In genomic region chr6:138996524-138996923, GRCh38 we compare ENCODE assay signal across 22 cellular contexts. TPM values are rescaled to one million over a fixed set of nuclear protein-coding genes. Genes with fewer than 3 reads are reported as not detected.
DNase-seq lines count a peak whose midpoint lies in the region; ATAC-seq and TF ChIP-seq lines count a peak whose summit lies in the region.
"Had no signal": no experiment of that assay in that cellular context is flagged by ENCODE, and none has a peak within 500 bp of the region (broad histone marks: within the 10 kb centered on the region; RNA-seq: fewer than 3 reads in every experiment).

No MANE protein-coding gene starts in this region.

- no peak overlapping the region for H3K4me3 Mint-ChIP-seq in endothelial cell (ENCODE audit: unreplicated experiment)
- H3K4me3 Mint-ChIP-seq: CD4-positive, alpha-beta memory T cell; GM23338; H9 had no signal

- peaks cover 5% of the 10 kb centered on the region for H3K27me3 Mint-ChIP-seq in endothelial cell (ENCODE audit: unreplicated experiment)
- H3K27me3 Mint-ChIP-seq: CD4-positive, alpha-beta memory T cell had no signal

- intact Hi-C loops in HCT116 (cut with micrococcal nuclease): no loop called here
- intact Hi-C loops in transverse colon (cut with DNase I; ENCODE audit: low total_unique reads): no loop called here

- H3K9me3 ChIP-seq in HCT116 (ENCODE audit: control insufficient read depth in 1 of 2, insufficient read depth in 1 of 2, low read depth in 1 of 2, low read length in 2 of 2) (no peaks in the 10 kb centered on the region), transverse colon (no peaks in the 10 kb centered on the region)
- H3K9me3 ChIP-seq: A549, Caco-2, Peyer's patch had no signal

- 83 to 84% methylated on average over 3 of the region's 3 CpGs for WGBS in transverse colon (ENCODE audit: low coverage in 1 of 2), 2 donors

- no peaks in the 10 kb centered on the region for H3K36me3 ChIP-seq in HCT116 (ENCODE audit: control insufficient read depth in 1 of 2, insufficient read depth in 2 of 2, low read length in 2 of 2)
- no peaks in the 10 kb centered on the region for H3K36me3 ChIP-seq in transverse colon
- H3K36me3 ChIP-seq: Peyer's patch had no signal

- H3K27ac Mint-ChIP-seq in endothelial cell (ENCODE audit: unreplicated experiment): no peak overlapping the region
- H3K27ac Mint-ChIP-seq: CD4-positive, alpha-beta memory T cell; GM23338 had no signal

- BruUV-seq in HCT116 (replicated peaks; lab: Mats Ljungman, UMichigan): no TSS peak

- no peak overlapping the region for H3K4me2 ChIP-seq in HCT116 (ENCODE audit: low read length)
- H3K4me2 ChIP-seq: A549, GM23338 had no signal

- H3K27me3 ChIP-seq in HCT116 (ENCODE audit: insufficient read depth, low read length) (no peaks in the 10 kb centered on the region), transverse colon (no peaks in the 10 kb centered on the region)
- H3K27me3 ChIP-seq: Peyer's patch had no signal

- no peak for TF ChIP-seq CTCF in 22Rv1 (IDR thresholded peaks at IDR 0.05)
- no peak for TF ChIP-seq CTCF in HCT116 (IDR thresholded peaks at IDR 0.05 in 2 of 3, conservative IDR thresholded peaks at IDR 0.05 in 1 of 3; ENCODE audit: borderline replicate concordance in 1 of 3, insufficient read depth in 1 of 3, low read depth in 2 of 3, low read length in 2 of 3)
- TF ChIP-seq CTCF in choroid plexus epithelial cell (conservative IDR thresholded peaks at IDR 0.05; ENCODE audit: low read depth, low read length): no peak
- no peak for TF ChIP-seq CTCF in GM10266 (IDR thresholded peaks at IDR 0.05; ENCODE audit: control insufficient read depth, insufficient read depth, low read depth, missing control alignments)
- no peak for TF ChIP-seq CTCF in endothelial cell (IDR thresholded peaks at IDR 0.05; ENCODE audit: unreplicated experiment)
- TF ChIP-seq CTCF in transverse colon (IDR thresholded peaks at IDR 0.05): no peak

- DNase-seq in HCT116 (ENCODE audit: low read depth, low spot score) (no peak), choroid plexus epithelial cell (ENCODE audit: low read depth) (peak; percentile 62), left lobe of liver (ENCODE audit: low spot score) (peak; percentile 75), GM10266 (ENCODE audit: extremely low spot score) (no peak), endothelial cell (ENCODE audit: low spot score) (no peak), anterior cingulate cortex (lab: John Stamatoyannopoulos, UW) (no peak), transverse colon (no peak)
- DNase-seq: C1 segment of cervical spinal cord; Caco-2; CD4-positive, alpha-beta memory T cell; H9; NCI-H1092; NCI-H1417 treated with DMSO at 0.1 percent for 48 hours; NCI-H187 treated with DMSO at 0.1 percent for 48 hours; NCI-H526; OCI-M1; Peyer's patch; SHP77 treated with DMSO at 0.1 percent for 48 hours had no signal

- H3K27ac ChIP-seq in 22Rv1 (0 out of 2 replicates have a peak overlapping the region, but pooled peaks have one; percentile 15), HCT116 (ENCODE audit: low read depth, low read length) (no peak overlapping the region), transverse colon (no peak overlapping the region)
- H3K27ac ChIP-seq: A549, Peyer's patch had no signal

- H3K9me3 Mint-ChIP-seq in endothelial cell (ENCODE audit: unreplicated experiment): no peaks in the 10 kb centered on the region
- H3K9me3 Mint-ChIP-seq: CD4-positive, alpha-beta memory T cell; GM23338; H9 had no signal

- RAD21 ChIA-PET in HCT116 (lab: Charles Lee; ENCODE audit: low non-redundant PET in 1 of 2, low total read pairs in 2 of 2, uncharacterized antibody in 2 of 2, unreplicated experiment in 2 of 2): no interaction called here

- no peaks in the 10 kb centered on the region for H3K4me1 ChIP-seq in HCT116 (ENCODE audit: control insufficient read depth in 1 of 2, insufficient read depth in 2 of 2, low read length in 2 of 2)
- H3K4me1 ChIP-seq in transverse colon: peaks cover 0 to 19% (median 4%) of the 10 kb centered on the region in 4 donors
- H3K4me1 ChIP-seq: A549 had no signal

- peaks cover 8% of the 10 kb centered on the region for H3K4me1 Mint-ChIP-seq in endothelial cell (ENCODE audit: unreplicated experiment)
- H3K4me1 Mint-ChIP-seq: CD4-positive, alpha-beta memory T cell had no signal

- ATAC-seq in HCT116 (no peak), left lobe of liver (peak; percentile 60)
- ATAC-seq: A549, GM12878, GM23338 had no signal

- H3K9ac ChIP-seq in HCT116 (ENCODE audit: low read length): no peak overlapping the region

- H3K36me3 Mint-ChIP-seq in endothelial cell (ENCODE audit: low read depth, unreplicated experiment): no peaks in the 10 kb centered on the region
- H3K36me3 Mint-ChIP-seq: CD4-positive, alpha-beta memory T cell had no signal

- H3K4me3 ChIP-seq in HCT116 (replicated peaks in 1 of 2; ENCODE audit: low read depth in 1 of 2, low read length in 2 of 2): no peak overlapping the region
- no peak overlapping the region for H3K4me3 ChIP-seq in choroid plexus epithelial cell (ENCODE audit: low read depth, low read length)
- no peak overlapping the region for H3K4me3 ChIP-seq in transverse colon
- H3K4me3 ChIP-seq: A549, GM12878, GM23338, Peyer's patch had no signal

- peak overlapping the region; percentile 16 for H2AFZ ChIP-seq in HCT116 (ENCODE audit: low read depth, low read length, poor library complexity, severe bottlenecking)
- H2AFZ ChIP-seq: GM23338 had no signal

- H3K79me2 ChIP-seq in HCT116 (ENCODE audit: insufficient read depth, low read length): no peaks in the 10 kb centered on the region

- TF ChIP-seq RAD21 in HCT116 (IDR thresholded peaks at IDR 0.05; ENCODE audit: low read depth): no peak

- POLR2A ChIA-PET in HCT116 (lab: Charles Lee): no interaction called here

- TF ChIP-seq POLR2A in HCT116 (IDR thresholded peaks at IDR 0.05; ENCODE audit: borderline replicate concordance, extremely low read depth, insufficient read depth, insufficient read length) (no peak), transverse colon (IDR thresholded peaks at IDR 0.05) (no peak)

- CTCF ChIA-PET in HCT116 (lab: Charles Lee): no interaction called here

- H4K20me1 ChIP-seq in HCT116 (ENCODE audit: insufficient read depth): no peaks in the 10 kb centered on the region

- in situ Hi-C loops in transverse colon (cut with MboI; ENCODE audit: low pct_ligation_motif_present in 1 of 4, low pct_unique_long_range_greater_than_20kb in 1 of 4, low sequenced_read_pairs in 3 of 4): loop anchor here in 1 of 4 donors (5.0 kb wide), 1 partner anchor 179 kb away; no protein-coding TSS in a partner anchor

- no peaks in the 10 kb centered on the region for H3K9me2 ChIP-seq in HCT116 (ENCODE audit: insufficient read depth)

- TF ChIP-seq EP300 in transverse colon (IDR thresholded peaks at IDR 0.05; ENCODE audit: low read depth): no peak

TF ChIP-seq in HCT116, 20 proteins besides CTCF, POLR2A, EP300 and RAD21:
- TF ChIP-seq YY1 (IDR thresholded peaks at IDR 0.05; ENCODE audit: extremely low read depth, insufficient replicate concordance, low read depth, low read length) (no peak), TCF7L2 (IDR thresholded peaks at IDR 0.05; ENCODE audit: borderline replicate concordance, extremely low read depth, insufficient read depth, insufficient read length) (no peak)

RNA-seq across cellular contexts. Expression of gene REPS1, which starts 8.5 kb away (rescaled TPM):
- total RNA-seq in HCT116 (2021; ENCODE audit: unreplicated experiment): 52.7 TPM
- 33.6 and 41.1 TPM in 2 replicates for polyA plus RNA-seq in HCT116 (2012)
- 49.4 TPM for total RNA-seq in left lobe of liver
- 50.4 TPM for total RNA-seq in endothelial cell (ENCODE audit: unreplicated experiment)
- total RNA-seq in transverse colon: 10 to 100 TPM; 33.5 to 74.4 (median 48.6) TPM

RNA-seq across cellular contexts. Expression of gene ABRACL, which starts 32.0 kb away (rescaled TPM):
- total RNA-seq in HCT116 (2021; ENCODE audit: unreplicated experiment) (47.4 TPM), left lobe of liver (49.8 TPM), endothelial cell (ENCODE audit: unreplicated experiment) (117 TPM), transverse colon (10 to 100 TPM in 3 of 4 donors, not detected in 1; 26.2 to 73.5 (median 60.2) TPM)
- polyA plus RNA-seq in HCT116 (2012): 22.7 and 28.4 TPM in 2 replicates

Comparison
In these comparisons a context has a peak if more than half of its experiments do, and no peak if none do; other contexts are left out.
1. DNase-seq: peak in choroid plexus epithelial cell (single experiment) and left lobe of liver (single experiment); none in HCT116 (single experiment), GM10266 (single experiment), endothelial cell (single experiment), anterior cingulate cortex (0 of 58) and transverse colon (single experiment).